1 cellular context compared by ENCODE assay signal in genomic region chr16:85658504-85659326, GRCh38.
A peak's percentile ranks its signal among the peaks of the same experiment; 100 is the strongest.
TF ChIP-seq lines count a peak whose summit lies in the region.

No MANE protein-coding gene starts in this region.

TF ChIP-seq in K562, 482 proteins besides CTCF, POLR2A, EP300 and RAD21 (continued from another document):
- TF ChIP-seq USF1 (CRISPR knock-in tag; IDR thresholded peaks at IDR 0.05) (no peak), POLR2B (IDR thresholded peaks at IDR 0.05; ENCODE audit: low read depth, partially characterized antibody) (no peak), RBM22 (IDR thresholded peaks at IDR 0.05; ENCODE audit: low read depth, low read length, poor library complexity, severe bottlenecking) (peak; percentile 81)
TF ChIP-seq in K562: peak in this region for 2.
